10 cellular contexts compared by ENCODE assay signal in genomic region chr1:34419662-34420061, GRCh38.
A peak's percentile ranks its signal among the peaks of the same experiment; 100 is the strongest.
DNase-seq lines count a peak whose midpoint lies in the region; ATAC-seq and TF ChIP-seq lines count a peak whose summit lies in the region.
"Had no signal": no experiment of that assay in that cellular context is flagged by ENCODE, and none has a peak within 500 bp of the region (broad histone marks: within the 10 kb centered on the region; RNA-seq: fewer than 3 reads in every experiment).

No MANE protein-coding gene starts in this region.

- H3K9me3 ChIP-seq in tibial artery, result no peaks in the 10 kb centered on the region

- intact Hi-C loops in tibial artery (cut with DNase I; ENCODE audit: low total_unique reads), result no loop called here

- H3K36me3 ChIP-seq in tibial artery, result no peaks in the 10 kb centered on the region

- H3K27ac ChIP-seq in foreskin keratinocyte, result no peak overlapping the region
- H3K27ac ChIP-seq in tibial artery, result no peak overlapping the region

- no peak overlapping the region for H3K4me3 ChIP-seq in tibial artery

- H3K4me1 ChIP-seq in foreskin keratinocyte (no peaks in the 10 kb centered on the region), tibial artery (no peaks in the 10 kb centered on the region)

- H3K27me3 ChIP-seq in foreskin keratinocyte (peaks cover 4% of the 10 kb centered on the region), tibial artery (peaks cover 0 to 14% of the 10 kb centered on the region in 2 donors)

- TF ChIP-seq CTCF in foreskin keratinocyte (conservative IDR thresholded peaks at IDR 0.05) (peak; percentile 37), tibial artery (IDR thresholded peaks at IDR 0.05) (no peak)

- peak; percentile 43 for DNase-seq in A172 (ENCODE audit: low spot score)
- peak; percentile 34 for DNase-seq in Daoy (ENCODE audit: low read depth)
- DNase-seq in NCI-H82 (lab: John Stamatoyannopoulos, UW), result peak; percentile 78
- no peak for DNase-seq in foreskin keratinocyte
- DNase-seq in tibial artery, result no peak
- DNase-seq in NCI-H187 treated with DMSO at 0.1 percent for 48 hours (lab: John Stamatoyannopoulos, UW), result no peak
- no peak for DNase-seq in epidermal melanocyte (ENCODE audit: insufficient read length, low spot score)
- DNase-seq in HK-2 (ENCODE audit: unreplicated experiment), result no peak
- DNase-seq: mammary epithelial cell; stimulated activated CD4-positive, alpha-beta T cell treated with anti-CD3 and anti-CD28 coated beads, Interleukin-15, amount 100 ng/mL, for 24 hours had no signal

- ATAC-seq in foreskin keratinocyte, result no peak

Comparison
In these comparisons a context has a peak if more than half of its experiments do, and no peak if none do; other contexts are left out.
1. DNase-seq: peak in A172 (single experiment), Daoy (single experiment) and NCI-H82 (single experiment); none in foreskin keratinocyte (0 of 2), tibial artery (0 of 2), NCI-H187 treated with DMSO at 0.1 percent for 48 hours (single experiment), epidermal melanocyte (single experiment) and HK-2 (single experiment).